Comparison of ENCODE assay signal across 1 cellular context in the genomic region with DNA sequence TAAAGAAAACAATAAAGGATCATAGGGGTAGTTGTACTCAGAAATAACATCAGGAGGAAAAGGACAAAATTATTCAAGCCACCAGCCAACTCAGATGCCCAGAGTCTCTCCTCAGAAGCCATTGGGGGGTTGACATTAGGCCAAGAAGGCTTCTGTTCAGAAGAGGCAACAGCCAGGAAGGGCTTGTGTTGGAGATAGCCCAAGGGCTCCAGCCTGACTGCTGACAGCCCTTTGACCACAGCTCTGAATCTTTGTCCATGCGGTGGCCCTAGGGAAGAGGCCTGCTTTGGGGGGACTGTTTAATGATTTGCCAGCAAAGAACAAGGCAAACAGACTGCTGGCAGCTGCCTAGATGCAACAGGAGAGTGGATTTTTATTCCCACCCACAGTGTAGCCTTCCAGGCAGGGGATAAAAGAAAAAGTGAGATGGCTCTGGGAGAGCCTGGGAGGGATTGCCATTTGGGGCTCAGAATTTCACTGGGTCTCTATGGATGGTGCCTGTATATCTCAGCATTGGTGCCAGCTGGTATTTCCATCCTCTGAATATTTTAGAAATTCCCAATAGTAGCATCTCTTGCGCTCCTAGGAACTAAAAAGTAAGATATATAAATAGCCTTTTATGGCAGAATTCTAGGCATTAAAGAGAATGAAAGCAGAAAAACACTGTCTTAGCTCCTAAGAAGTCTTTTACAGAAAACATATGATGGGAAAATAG.
TF ChIP-seq lines count a peak whose summit lies in the region.

No MANE protein-coding gene starts in this region.

TF ChIP-seq in HepG2, 621 proteins besides CTCF, POLR2A, EP300 and RAD21 (continued from another document and continues in another):
- TF ChIP-seq ZNF432 (CRISPR knock-in tag; IDR thresholded peaks at IDR 0.05; ENCODE audit: borderline replicate concordance) (no peak), ZBTB1 (CRISPR knock-in tag; IDR thresholded peaks at IDR 0.05; ENCODE audit: borderline replicate concordance) (no peak), ZNF713 (CRISPR knock-in tag; IDR thresholded peaks at IDR 0.05) (no peak), ZNF766 (CRISPR knock-in tag; IDR thresholded peaks at IDR 0.05; ENCODE audit: borderline replicate concordance) (peak; percentile 60; the same call in 1 of the 2 replicates), ZNF354B (CRISPR knock-in tag; IDR thresholded peaks at IDR 0.05) (no peak), ZNF232 (CRISPR knock-in tag; IDR thresholded peaks at IDR 0.05; ENCODE audit: borderline replicate concordance) (peak; percentile 82; the same call in 1 of the 2 replicates), ZNF792 (CRISPR knock-in tag; IDR thresholded peaks at IDR 0.05) (peak; percentile 96; the same call in 1 of the 2 replicates), NR1H2 (CRISPR knock-in tag; IDR thresholded peaks at IDR 0.05; ENCODE audit: borderline replicate concordance, low read depth) (no peak), PRMT3 (CRISPR knock-in tag; IDR thresholded peaks at IDR 0.05; ENCODE audit: borderline replicate concordance, low read depth) (0 out of 2 replicates have a peak, but pooled peaks have one; percentile 17), FIP1L1 (IDR thresholded peaks at IDR 0.05; ENCODE audit: borderline replicate concordance, insufficient read depth, low read depth, low read length) (no peak; the same call in 1 of the 2 replicates), GABPB1 (CRISPR knock-in tag; IDR thresholded peaks at IDR 0.05) (peak; percentile 58), RFX1 (IDR thresholded peaks at IDR 0.05) (no peak), SP140L (CRISPR knock-in tag; IDR thresholded peaks at IDR 0.05; ENCODE audit: borderline replicate concordance) (peak; percentile 45; the same call in 1 of the 2 replicates), THYN1 (CRISPR knock-in tag; IDR thresholded peaks at IDR 0.05; ENCODE audit: borderline replicate concordance, low read depth) (no peak), RBM39 (IDR thresholded peaks at IDR 0.05; ENCODE audit: low read depth, low read length, poor library complexity, severe bottlenecking) (peak; percentile 39), ZMYM4 (CRISPR knock-in tag; IDR thresholded peaks at IDR 0.05) (peak; percentile 86; the same call in 1 of the 2 replicates), FLYWCH1 (CRISPR knock-in tag; IDR thresholded peaks at IDR 0.05) (no peak), ZNF773 (CRISPR knock-in tag; IDR thresholded peaks at IDR 0.05; ENCODE audit: borderline replicate concordance) (no peak), NFE2L2 (IDR thresholded peaks at IDR 0.05; ENCODE audit: low read length) (no peak), ZSCAN22 (CRISPR knock-in tag; IDR thresholded peaks at IDR 0.05) (no peak), ZNF484 (CRISPR knock-in tag; IDR thresholded peaks at IDR 0.05; ENCODE audit: borderline replicate concordance, low read depth) (no peak), SALL2 (CRISPR knock-in tag; IDR thresholded peaks at IDR 0.05) (peak; percentile 82; the same call in 1 of the 2 replicates), HOXD1 (CRISPR knock-in tag; IDR thresholded peaks at IDR 0.05) (peak; percentile 88), FOXM1 (CRISPR knock-in tag; IDR thresholded peaks at IDR 0.05) (no peak), RFX5 (IDR thresholded peaks at IDR 0.05; ENCODE audit: low read depth, low read length) (no peak), NFIB (CRISPR knock-in tag; IDR thresholded peaks at IDR 0.05; ENCODE audit: borderline replicate concordance) (no peak), ZNF510 (CRISPR knock-in tag; IDR thresholded peaks at IDR 0.05; ENCODE audit: low read depth) (no peak; the same call in 1 of the 2 replicates), ZNF34 (CRISPR knock-in tag; IDR thresholded peaks at IDR 0.05; ENCODE audit: borderline replicate concordance) (peak; percentile 82; the same call in 1 of the 2 replicates), NFYB (CRISPR knock-in tag; IDR thresholded peaks at IDR 0.05) (peak; percentile 37; the same call in 1 of the 2 replicates), TEAD3 (CRISPR knock-in tag; optimal IDR thresholded peaks at IDR 0.05; ENCODE audit: borderline replicate concordance) (peak; percentile 82), ZNF224 (CRISPR knock-in tag; IDR thresholded peaks at IDR 0.05) (peak; percentile 74; the same call in 1 of the 2 replicates), KDM6A (CRISPR knock-in tag; IDR thresholded peaks at IDR 0.05; ENCODE audit: low read depth) (peak; percentile 97), KDM5B (CRISPR knock-in tag; IDR thresholded peaks at IDR 0.05; ENCODE audit: borderline replicate concordance) (peak; percentile 71; the same call in 1 of the 2 replicates), ZSCAN12 (CRISPR knock-in tag; IDR thresholded peaks at IDR 0.05) (no peak), ZNF790 (CRISPR knock-in tag; IDR thresholded peaks at IDR 0.05; ENCODE audit: borderline replicate concordance) (no peak), KLF16 (CRISPR knock-in tag; IDR thresholded peaks at IDR 0.05) (peak in 1 of 2 experiments; percentile 91; a peak in 2 of 4 replicates), MXD4 (CRISPR knock-in tag; IDR thresholded peaks at IDR 0.05) (no peak), ZNF124 (CRISPR knock-in tag; IDR thresholded peaks at IDR 0.05) (peak; percentile 62; the same call in 1 of the 2 replicates), PITX1 (CRISPR knock-in tag; IDR thresholded peaks at IDR 0.05) (peak; percentile 93), SMYD3 (CRISPR knock-in tag; IDR thresholded peaks at IDR 0.05) (no peak), SUZ12 (IDR thresholded peaks at IDR 0.05; ENCODE audit: low read depth, low read length) (no peak), ZKSCAN1 (IDR thresholded peaks at IDR 0.05; ENCODE audit: low read length) (no peak), ZNF644 (CRISPR knock-in tag; IDR thresholded peaks at IDR 0.05; ENCODE audit: low read depth) (peak; percentile 98)
- TF ChIP-seq, protein P1, sequence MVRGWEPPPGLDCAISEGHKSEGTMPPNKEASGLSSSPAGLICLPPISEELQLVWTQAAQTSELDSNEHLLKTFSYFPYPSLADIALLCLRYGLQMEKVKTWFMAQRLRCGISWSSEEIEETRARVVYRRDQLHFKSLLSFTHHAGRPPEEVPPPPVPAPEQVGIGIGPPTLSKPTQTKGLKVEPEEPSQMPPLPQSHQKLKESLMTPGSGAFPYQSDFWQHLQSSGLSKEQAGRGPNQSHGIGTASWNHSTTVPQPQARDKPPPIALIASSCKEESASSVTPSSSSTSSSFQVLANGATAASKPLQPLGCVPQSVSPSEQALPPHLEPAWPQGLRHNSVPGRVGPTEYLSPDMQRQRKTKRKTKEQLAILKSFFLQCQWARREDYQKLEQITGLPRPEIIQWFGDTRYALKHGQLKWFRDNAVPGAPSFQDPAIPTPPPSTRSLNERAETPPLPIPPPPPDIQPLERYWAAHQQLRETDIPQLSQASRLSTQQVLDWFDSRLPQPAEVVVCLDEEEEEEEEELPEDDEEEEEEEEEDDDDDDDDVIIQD (CRISPR knock-in tag; IDR thresholded peaks at IDR 0.05; ENCODE audit: low read depth): peak; percentile 90
- TF ChIP-seq, protein P2, sequence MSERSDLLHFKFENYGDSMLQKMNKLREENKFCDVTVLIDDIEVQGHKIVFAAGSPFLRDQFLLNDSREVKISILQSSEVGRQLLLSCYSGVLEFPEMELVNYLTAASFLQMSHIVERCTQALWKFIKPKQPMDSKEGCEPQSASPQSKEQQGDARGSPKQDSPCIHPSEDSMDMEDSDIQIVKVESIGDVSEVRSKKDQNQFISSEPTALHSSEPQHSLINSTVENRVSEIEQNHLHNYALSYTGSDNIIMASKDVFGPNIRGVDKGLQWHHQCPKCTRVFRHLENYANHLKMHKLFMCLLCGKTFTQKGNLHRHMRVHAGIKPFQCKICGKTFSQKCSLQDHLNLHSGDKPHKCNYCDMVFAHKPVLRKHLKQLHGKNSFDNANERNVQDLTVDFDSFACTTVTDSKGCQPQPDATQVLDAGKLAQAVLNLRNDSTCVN (CRISPR knock-in tag; IDR thresholded peaks at IDR 0.05; ENCODE audit: borderline replicate concordance): peak; percentile 92
- TF ChIP-seq, protein P3, sequence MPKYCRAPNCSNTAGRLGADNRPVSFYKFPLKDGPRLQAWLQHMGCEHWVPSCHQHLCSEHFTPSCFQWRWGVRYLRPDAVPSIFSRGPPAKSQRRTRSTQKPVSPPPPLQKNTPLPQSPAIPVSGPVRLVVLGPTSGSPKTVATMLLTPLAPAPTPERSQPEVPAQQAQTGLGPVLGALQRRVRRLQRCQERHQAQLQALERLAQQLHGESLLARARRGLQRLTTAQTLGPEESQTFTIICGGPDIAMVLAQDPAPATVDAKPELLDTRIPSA (CRISPR knock-in tag; IDR thresholded peaks at IDR 0.05; ENCODE audit: borderline replicate concordance): no peak
- TF ChIP-seq, protein P4, sequence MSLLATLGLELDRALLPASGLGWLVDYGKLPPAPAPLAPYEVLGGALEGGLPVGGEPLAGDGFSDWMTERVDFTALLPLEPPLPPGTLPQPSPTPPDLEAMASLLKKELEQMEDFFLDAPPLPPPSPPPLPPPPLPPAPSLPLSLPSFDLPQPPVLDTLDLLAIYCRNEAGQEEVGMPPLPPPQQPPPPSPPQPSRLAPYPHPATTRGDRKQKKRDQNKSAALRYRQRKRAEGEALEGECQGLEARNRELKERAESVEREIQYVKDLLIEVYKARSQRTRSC (CRISPR knock-in tag; IDR thresholded peaks at IDR 0.05; ENCODE audit: low read depth): no peak
- TF ChIP-seq, protein P5, sequence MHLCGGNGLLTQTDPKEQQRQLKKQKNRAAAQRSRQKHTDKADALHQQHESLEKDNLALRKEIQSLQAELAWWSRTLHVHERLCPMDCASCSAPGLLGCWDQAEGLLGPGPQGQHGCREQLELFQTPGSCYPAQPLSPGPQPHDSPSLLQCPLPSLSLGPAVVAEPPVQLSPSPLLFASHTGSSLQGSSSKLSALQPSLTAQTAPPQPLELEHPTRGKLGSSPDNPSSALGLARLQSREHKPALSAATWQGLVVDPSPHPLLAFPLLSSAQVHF (CRISPR knock-in tag; IDR thresholded peaks at IDR 0.05): no peak
- TF ChIP-seq, protein P6, sequence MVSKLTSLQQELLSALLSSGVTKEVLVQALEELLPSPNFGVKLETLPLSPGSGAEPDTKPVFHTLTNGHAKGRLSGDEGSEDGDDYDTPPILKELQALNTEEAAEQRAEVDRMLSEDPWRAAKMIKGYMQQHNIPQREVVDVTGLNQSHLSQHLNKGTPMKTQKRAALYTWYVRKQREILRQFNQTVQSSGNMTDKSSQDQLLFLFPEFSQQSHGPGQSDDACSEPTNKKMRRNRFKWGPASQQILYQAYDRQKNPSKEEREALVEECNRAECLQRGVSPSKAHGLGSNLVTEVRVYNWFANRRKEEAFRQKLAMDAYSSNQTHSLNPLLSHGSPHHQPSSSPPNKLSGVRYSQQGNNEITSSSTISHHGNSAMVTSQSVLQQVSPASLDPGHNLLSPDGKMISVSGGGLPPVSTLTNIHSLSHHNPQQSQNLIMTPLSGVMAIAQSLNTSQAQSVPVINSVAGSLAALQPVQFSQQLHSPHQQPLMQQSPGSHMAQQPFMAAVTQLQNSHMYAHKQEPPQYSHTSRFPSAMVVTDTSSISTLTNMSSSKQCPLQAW (CRISPR knock-in tag; IDR thresholded peaks at IDR 0.05): peak; percentile 100
- TF ChIP-seq, protein P7, sequence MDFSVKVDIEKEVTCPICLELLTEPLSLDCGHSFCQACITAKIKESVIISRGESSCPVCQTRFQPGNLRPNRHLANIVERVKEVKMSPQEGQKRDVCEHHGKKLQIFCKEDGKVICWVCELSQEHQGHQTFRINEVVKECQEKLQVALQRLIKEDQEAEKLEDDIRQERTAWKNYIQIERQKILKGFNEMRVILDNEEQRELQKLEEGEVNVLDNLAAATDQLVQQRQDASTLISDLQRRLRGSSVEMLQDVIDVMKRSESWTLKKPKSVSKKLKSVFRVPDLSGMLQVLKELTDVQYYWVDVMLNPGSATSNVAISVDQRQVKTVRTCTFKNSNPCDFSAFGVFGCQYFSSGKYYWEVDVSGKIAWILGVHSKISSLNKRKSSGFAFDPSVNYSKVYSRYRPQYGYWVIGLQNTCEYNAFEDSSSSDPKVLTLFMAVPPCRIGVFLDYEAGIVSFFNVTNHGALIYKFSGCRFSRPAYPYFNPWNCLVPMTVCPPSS (IDR thresholded peaks at IDR 0.05): no peak
- TF ChIP-seq, protein P8, sequence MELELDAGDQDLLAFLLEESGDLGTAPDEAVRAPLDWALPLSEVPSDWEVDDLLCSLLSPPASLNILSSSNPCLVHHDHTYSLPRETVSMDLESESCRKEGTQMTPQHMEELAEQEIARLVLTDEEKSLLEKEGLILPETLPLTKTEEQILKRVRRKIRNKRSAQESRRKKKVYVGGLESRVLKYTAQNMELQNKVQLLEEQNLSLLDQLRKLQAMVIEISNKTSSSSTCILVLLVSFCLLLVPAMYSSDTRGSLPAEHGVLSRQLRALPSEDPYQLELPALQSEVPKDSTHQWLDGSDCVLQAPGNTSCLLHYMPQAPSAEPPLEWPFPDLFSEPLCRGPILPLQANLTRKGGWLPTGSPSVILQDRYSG (CRISPR knock-in tag; IDR thresholded peaks at IDR 0.05): no peak
- TF ChIP-seq, protein P9, sequence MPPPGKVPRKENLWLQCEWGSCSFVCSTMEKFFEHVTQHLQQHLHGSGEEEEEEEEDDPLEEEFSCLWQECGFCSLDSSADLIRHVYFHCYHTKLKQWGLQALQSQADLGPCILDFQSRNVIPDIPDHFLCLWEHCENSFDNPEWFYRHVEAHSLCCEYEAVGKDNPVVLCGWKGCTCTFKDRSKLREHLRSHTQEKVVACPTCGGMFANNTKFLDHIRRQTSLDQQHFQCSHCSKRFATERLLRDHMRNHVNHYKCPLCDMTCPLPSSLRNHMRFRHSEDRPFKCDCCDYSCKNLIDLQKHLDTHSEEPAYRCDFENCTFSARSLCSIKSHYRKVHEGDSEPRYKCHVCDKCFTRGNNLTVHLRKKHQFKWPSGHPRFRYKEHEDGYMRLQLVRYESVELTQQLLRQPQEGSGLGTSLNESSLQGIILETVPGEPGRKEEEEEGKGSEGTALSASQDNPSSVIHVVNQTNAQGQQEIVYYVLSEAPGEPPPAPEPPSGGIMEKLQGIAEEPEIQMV (CRISPR knock-in tag; IDR thresholded peaks at IDR 0.05; ENCODE audit: low read depth): peak; percentile 64; the same call in 1 of the 2 replicates
- TF ChIP-seq, protein P10, sequence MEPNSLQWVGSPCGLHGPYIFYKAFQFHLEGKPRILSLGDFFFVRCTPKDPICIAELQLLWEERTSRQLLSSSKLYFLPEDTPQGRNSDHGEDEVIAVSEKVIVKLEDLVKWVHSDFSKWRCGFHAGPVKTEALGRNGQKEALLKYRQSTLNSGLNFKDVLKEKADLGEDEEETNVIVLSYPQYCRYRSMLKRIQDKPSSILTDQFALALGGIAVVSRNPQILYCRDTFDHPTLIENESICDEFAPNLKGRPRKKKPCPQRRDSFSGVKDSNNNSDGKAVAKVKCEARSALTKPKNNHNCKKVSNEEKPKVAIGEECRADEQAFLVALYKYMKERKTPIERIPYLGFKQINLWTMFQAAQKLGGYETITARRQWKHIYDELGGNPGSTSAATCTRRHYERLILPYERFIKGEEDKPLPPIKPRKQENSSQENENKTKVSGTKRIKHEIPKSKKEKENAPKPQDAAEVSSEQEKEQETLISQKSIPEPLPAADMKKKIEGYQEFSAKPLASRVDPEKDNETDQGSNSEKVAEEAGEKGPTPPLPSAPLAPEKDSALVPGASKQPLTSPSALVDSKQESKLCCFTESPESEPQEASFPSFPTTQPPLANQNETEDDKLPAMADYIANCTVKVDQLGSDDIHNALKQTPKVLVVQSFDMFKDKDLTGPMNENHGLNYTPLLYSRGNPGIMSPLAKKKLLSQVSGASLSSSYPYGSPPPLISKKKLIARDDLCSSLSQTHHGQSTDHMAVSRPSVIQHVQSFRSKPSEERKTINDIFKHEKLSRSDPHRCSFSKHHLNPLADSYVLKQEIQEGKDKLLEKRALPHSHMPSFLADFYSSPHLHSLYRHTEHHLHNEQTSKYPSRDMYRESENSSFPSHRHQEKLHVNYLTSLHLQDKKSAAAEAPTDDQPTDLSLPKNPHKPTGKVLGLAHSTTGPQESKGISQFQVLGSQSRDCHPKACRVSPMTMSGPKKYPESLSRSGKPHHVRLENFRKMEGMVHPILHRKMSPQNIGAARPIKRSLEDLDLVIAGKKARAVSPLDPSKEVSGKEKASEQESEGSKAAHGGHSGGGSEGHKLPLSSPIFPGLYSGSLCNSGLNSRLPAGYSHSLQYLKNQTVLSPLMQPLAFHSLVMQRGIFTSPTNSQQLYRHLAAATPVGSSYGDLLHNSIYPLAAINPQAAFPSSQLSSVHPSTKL (CRISPR knock-in tag; IDR thresholded peaks at IDR 0.05): peak; percentile 93
